Comparison of ENCODE assay signal across 7 cellular contexts in the genomic region with DNA sequence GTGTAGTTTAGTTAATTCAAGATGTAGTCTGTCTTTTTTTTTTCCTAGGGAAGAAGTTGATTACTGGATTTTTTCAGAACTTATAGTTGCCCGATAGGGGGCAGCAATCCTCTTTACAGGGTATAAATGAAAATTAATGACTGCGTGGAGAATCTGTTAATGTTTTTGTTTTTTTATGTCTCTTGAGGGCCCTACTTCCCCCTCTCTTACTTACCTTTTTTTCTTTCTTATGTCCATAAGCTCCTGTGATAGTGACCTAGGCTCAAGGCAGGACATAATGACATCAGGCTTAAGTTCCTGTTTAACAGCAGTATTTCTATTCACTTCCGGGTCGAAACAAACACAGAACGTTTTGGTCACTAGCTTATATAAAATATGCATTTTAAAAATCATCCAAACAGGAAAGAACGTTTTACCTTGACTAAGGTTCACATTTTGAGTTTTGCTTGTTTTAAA. TPM values are rescaled to one million over a fixed set of nuclear protein-coding genes. Genes with fewer than 3 reads are reported as not detected.
A peak's percentile ranks its signal among the peaks of the same experiment; 100 is the strongest.
DNase-seq lines count a peak whose midpoint lies in the region; ATAC-seq and TF ChIP-seq lines count a peak whose summit lies in the region.

No MANE protein-coding gene starts in this region.

- 19 to 21% methylated on average over 6 of the region's 6 CpGs for WGBS in lung, 2 donors

- H3K27me3 ChIP-seq in lung (ENCODE audit: control insufficient read depth, insufficient read depth) (no peaks in the 10 kb centered on the region), thoracic aorta (replicated peaks; ENCODE audit: insufficient read depth) (no peaks in the 10 kb centered on the region)

- DNase-seq in DMS 273 (lab: John Stamatoyannopoulos, UW; ENCODE audit: unreplicated experiment) (peak; percentile 68), HEK293T (ENCODE audit: extremely low spot score) (peak; percentile 20), SK-N-DZ (ENCODE audit: low spot score) (peak; percentile 48), caudate nucleus (lab: John Stamatoyannopoulos, UW) (peak in 3 of 61 donors; percentile 24 to 44 (median 30)), lung (ENCODE audit: low spot score) (no peak), thoracic aorta (ENCODE audit: low spot score) (no peak), NCI-H2029 treated with DMSO at 0.1 percent for 48 hours (lab: John Stamatoyannopoulos, UW) (no peak)

- ATAC-seq in lung (ENCODE audit: insufficient read depth, low FRiP score) (no peak), thoracic aorta (ENCODE audit: insufficient number of reproducible peaks, low FRiP score, low read depth) (peak; percentile 76)

- H3K27ac ChIP-seq in caudate nucleus (ENCODE audit: low read depth, low read length) (peak overlapping the region; percentile 77), lung (ENCODE audit: low read depth in 1 of 2, low read length in 1 of 2) (no peak overlapping the region), thoracic aorta (peak overlapping the region; percentile 15 to 29)

- H3K4me1 ChIP-seq in lung (ENCODE audit: control insufficient read depth in 2 of 2, insufficient read depth in 2 of 2, low read length in 2 of 2), result peaks cover 0 to 2% of the 10 kb centered on the region in 2 donors
- H3K4me1 ChIP-seq in thoracic aorta (ENCODE audit: control insufficient read depth in 1 of 2, low read depth in 2 of 2), result peaks cover 3 to 6% of the 10 kb centered on the region in 2 donors

- CTCF ChIA-PET in HEK293T (lab: Yijun Ruan, JAX), result interaction anchor here (0.6 to 1.8 kb wide), 8 partner anchors 11 to 471 kb away, joined by 3 to 5 read pairs (median 3); no protein-coding TSS in a partner anchor

- H3K4me3 ChIP-seq in lung (no peak overlapping the region), thoracic aorta (peak overlapping the region; percentile 64)

- POLR2A ChIA-PET in HEK293T (lab: Yijun Ruan, JAX), result interaction anchor here (2.4 kb wide), 1 partner anchor 19 kb away, joined by 6 read pairs; a partner anchor contains a TSS

- TF ChIP-seq CTCF in lung (IDR thresholded peaks at IDR 0.05; ENCODE audit: control extremely low read depth, extremely low read depth), result peak; percentile 19
- peak; percentile 66 for TF ChIP-seq CTCF in thoracic aorta (IDR thresholded peaks at IDR 0.05)

- no peaks in the 10 kb centered on the region for H3K9me3 ChIP-seq in lung (ENCODE audit: control insufficient read depth in 2 of 2, insufficient read depth in 1 of 2, low read length in 1 of 2)
- H3K9me3 ChIP-seq in thoracic aorta, result no peaks in the 10 kb centered on the region

- peaks cover 20 to 30% of the 10 kb centered on the region in 2 donors for H3K36me3 ChIP-seq in lung (ENCODE audit: control insufficient read depth in 2 of 2, insufficient read depth in 2 of 2, low read length in 2 of 2)
- H3K36me3 ChIP-seq in thoracic aorta, result peaks cover 25% of the 10 kb centered on the region

TF ChIP-seq in HEK293T, 16 proteins besides CTCF, POLR2A, EP300 and RAD21:
- TF ChIP-seq SUZ12 (IDR thresholded peaks at IDR 0.05), result no peak
- peak; percentile 80 for TF ChIP-seq ZNF384 (IDR thresholded peaks at IDR 0.05)
TF ChIP-seq in HEK293T: peak in this region for 1.

RNA-seq across cellular contexts. Expression of a gene that starts 18.8 kb away (rescaled TPM):
- 146 and 172 TPM in 2 replicates for polyA plus RNA-seq in SK-N-DZ (2014; cell fraction: cytosol; rRNA removed)
- polyA plus RNA-seq in SK-N-DZ (2014; cell fraction: nucleus; rRNA removed), result 81.4 and 85.9 TPM in 2 replicates
- total RNA-seq in lung, result 10 to 100 TPM; 44.5 to 64.3 TPM
- polyA plus RNA-seq in lung, result 10 to 100 TPM; 25.8 to 74.8 TPM
- total RNA-seq in thoracic aorta, result 100 to 1,000 TPM in 1 of 2 donors, 10 to 100 TPM in 1; 74.2 to 171 TPM

RNA-seq across cellular contexts. Expression of a gene that starts 19.1 kb away (rescaled TPM):
- 204 and 205 TPM in 2 replicates for polyA plus RNA-seq in SK-N-DZ (2014; cell fraction: cytosol; rRNA removed)
- polyA plus RNA-seq in SK-N-DZ (2014; cell fraction: nucleus; rRNA removed), result 141 and 159 TPM in 2 replicates
- 10 to 100 TPM; 40.6 to 50.8 TPM for total RNA-seq in lung
- 10 to 100 TPM; 51.5 to 54.7 TPM for polyA plus RNA-seq in lung
- 10 to 100 TPM; 44.7 to 53.9 TPM for total RNA-seq in thoracic aorta

Comparison
In these comparisons a context has a peak if more than half of its experiments do, and no peak if none do; other contexts are left out.
1. DNase-seq: peak in DMS 273 (single experiment), HEK293T (single experiment) and SK-N-DZ (single experiment); none in lung (single experiment), thoracic aorta (single experiment) and NCI-H2029 treated with DMSO at 0.1 percent for 48 hours (single experiment).
2. H3K27ac ChIP-seq: peak in caudate nucleus (single experiment) and thoracic aorta (2 of 2); none in lung (0 of 2).